16 cellular contexts compared by ENCODE assay signal in the genomic region with DNA sequence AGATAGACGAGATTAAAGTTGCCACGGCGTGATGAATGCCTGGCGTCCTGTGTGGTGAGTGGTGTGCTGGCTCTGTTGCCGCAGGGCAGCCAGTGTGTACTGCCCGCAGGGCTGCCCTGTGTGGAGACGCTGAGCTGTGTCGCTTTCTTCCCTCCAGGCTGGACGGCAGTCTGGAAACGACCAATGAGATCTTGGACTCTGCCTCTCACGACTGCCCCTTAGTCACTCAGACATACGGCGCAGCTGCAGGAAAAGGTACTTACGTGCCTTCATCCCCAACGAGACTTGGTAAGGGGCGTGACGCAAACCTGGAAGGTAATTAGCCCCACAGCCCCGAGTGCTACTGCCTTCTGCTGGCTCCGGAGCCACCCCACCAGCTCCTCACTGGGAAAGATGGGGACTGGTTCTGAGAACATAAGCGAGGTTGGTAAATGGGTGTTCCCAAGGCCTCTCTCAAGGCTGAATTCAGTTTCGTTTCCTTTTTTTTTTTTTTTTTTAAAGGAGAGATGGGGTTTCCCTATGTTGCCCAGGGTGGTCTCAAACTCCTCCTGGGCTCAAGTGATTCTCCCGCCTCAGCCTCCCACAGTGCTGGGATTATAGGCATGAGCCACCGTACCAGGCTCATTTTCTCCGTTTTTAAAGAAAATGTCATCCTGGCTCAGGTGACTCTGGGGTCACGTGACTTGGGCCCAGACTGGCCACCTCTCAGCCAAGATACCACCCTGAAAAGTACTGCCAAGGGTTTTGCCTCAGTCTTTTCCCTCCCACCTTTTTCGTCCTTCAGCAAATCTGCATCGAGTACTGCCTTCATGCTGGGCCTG. TPM values are rescaled to one million over a fixed set of nuclear protein-coding genes. Genes with fewer than 3 reads are reported as not detected.
DNase-seq lines count a peak whose midpoint lies in the region; ATAC-seq, FAIRE-seq and TF ChIP-seq lines count a peak whose summit lies in the region.
"Had no signal": no experiment of that assay in that cellular context is flagged by ENCODE, and none has a peak within 500 bp of the region (broad histone marks: within the 10 kb centered on the region; RNA-seq: fewer than 3 reads in every experiment).

No MANE protein-coding gene starts in this region.

- no peaks in the 10 kb centered on the region for H3K9me1 ChIP-seq in K562 (ENCODE audit: control insufficient read depth, insufficient read depth, low read length)

- H3K9me3 ChIP-seq in K562 (replicated peaks; ENCODE audit: control insufficient read depth, insufficient read depth, low read depth, low read length) (no peaks in the 10 kb centered on the region), neuronal stem cell (replicated peaks in 1 of 2; ENCODE audit: control insufficient read depth in 2 of 2, insufficient read depth in 1 of 2, low read depth in 1 of 2, low read length in 2 of 2) (peaks cover 0 to 2% of the 10 kb centered on the region in 2 donors), Caco-2 (no peaks in the 10 kb centered on the region)

- peak overlapping the region; percentile 10 for H3K4ac ChIP-seq in neuronal stem cell (ENCODE audit: low read length)

- H2BK15ac ChIP-seq in neuronal stem cell (ENCODE audit: low read length) = no peak overlapping the region

- intact Hi-C loops in CD14-positive monocyte (cut with micrococcal nuclease) (no loop called here), K562 (cut with micrococcal nuclease) (no loop called here), Caco-2 (cut with micrococcal nuclease; ENCODE audit: unreplicated experiment) (no loop called here)
- intact Hi-C loops in activated naive CD4-positive, alpha-beta T cell treated with anti-CD3 and anti-CD28 coated beads for 36 hours (cut with micrococcal nuclease) = no loop called here

- H3K27ac Mint-ChIP-seq in CD14-positive monocyte = peak overlapping the region; percentile 37 to 79 (median 63)
- no peak overlapping the region for H3K27ac Mint-ChIP-seq in Caco-2 (ENCODE audit: unreplicated experiment)
- no peak overlapping the region for H3K27ac Mint-ChIP-seq in activated naive CD4-positive, alpha-beta T cell treated with anti-CD3 and anti-CD28 coated beads for 36 hours
- H3K27ac Mint-ChIP-seq: endodermal cell, T-helper 17 cell had no signal

- H2AFZ ChIP-seq in K562 (ENCODE audit: low read depth, low read length) (no peak overlapping the region), neuronal stem cell (ENCODE audit: low read length) (no peak overlapping the region)

- no peak overlapping the region for H3K14ac ChIP-seq in neuronal stem cell (ENCODE audit: low read length)

- no peaks in the 10 kb centered on the region for H3K27me3 Mint-ChIP-seq in CD14-positive monocyte (ENCODE audit: low read depth in 3 of 3)
- no peaks in the 10 kb centered on the region for H3K27me3 Mint-ChIP-seq in Caco-2 (ENCODE audit: insufficient read depth, unreplicated experiment)
- no peaks in the 10 kb centered on the region for H3K27me3 Mint-ChIP-seq in activated naive CD4-positive, alpha-beta T cell treated with anti-CD3 and anti-CD28 coated beads for 36 hours (ENCODE audit: low read depth)
- H3K27me3 Mint-ChIP-seq: T-helper 17 cell had no signal

- TF ChIP-seq POLR2A in K562 (conservative IDR thresholded peaks at IDR 0.05) = no peak

- H3K23ac ChIP-seq in neuronal stem cell (ENCODE audit: low read depth, low read length, poor library complexity) = no peak overlapping the region

- H4K20me1 ChIP-seq in K562 (replicated peaks; ENCODE audit: control insufficient read depth, insufficient read depth, low read length) = no peaks in the 10 kb centered on the region

- H3K36me3 ChIP-seq in K562 (ENCODE audit: control insufficient read depth, insufficient read depth, low read length) = peaks cover 57% of the 10 kb centered on the region; the same call in 2 of the 3 replicates
- peaks cover 46 to 83% of the 10 kb centered on the region in 2 donors for H3K36me3 ChIP-seq in neuronal stem cell (replicated peaks in 1 of 2; ENCODE audit: control insufficient read depth in 2 of 2, insufficient read depth in 2 of 2, low read length in 2 of 2)
- H3K36me3 ChIP-seq in Caco-2 (ENCODE audit: control insufficient read depth, insufficient read depth, low read length) = peaks cover 8% of the 10 kb centered on the region

- FAIRE-seq in GM19239 (lab: Jason Lieb, UNC) (peak; percentile 71), K562 (lab: Jason Lieb, UNC) (no peak)

- no peak overlapping the region for H3K18ac ChIP-seq in neuronal stem cell (ENCODE audit: low read length)

- H3K36me3 Mint-ChIP-seq in CD14-positive monocyte (peaks cover 83 to 84% of the 10 kb centered on the region in 2 donors), Caco-2 (ENCODE audit: insufficient read depth, unreplicated experiment) (peaks cover 64% of the 10 kb centered on the region)
- H3K36me3 Mint-ChIP-seq in activated naive CD4-positive, alpha-beta T cell treated with anti-CD3 and anti-CD28 coated beads for 36 hours (ENCODE audit: low read depth) = peaks cover 23% of the 10 kb centered on the region

- H3K79me2 ChIP-seq in K562 (ENCODE audit: control insufficient read depth, insufficient read depth, low read length) = no peaks in the 10 kb centered on the region

- H3K9ac ChIP-seq in K562 (ENCODE audit: insufficient read depth in 1 of 2, low read depth in 2 of 2, low read length in 2 of 2) = 0 out of 4 replicates have a peak overlapping the region, but pooled peaks of 1 of the 2 experiments have one; percentile 54
- no peak overlapping the region for H3K9ac ChIP-seq in neuronal stem cell (ENCODE audit: low read depth, low read length, poor library complexity)

- H3K27me3 ChIP-seq in K562 (ENCODE audit: control insufficient read depth in 2 of 2, insufficient read depth in 2 of 2, low read length in 2 of 2) (no peaks in the 10 kb centered on the region), neuronal stem cell (ENCODE audit: control insufficient read depth in 3 of 3, insufficient read depth in 3 of 3, low read depth in 1 of 3, low read length in 3 of 3) (no peaks in the 10 kb centered on the region), Caco-2 (replicated peaks; ENCODE audit: control insufficient read depth, insufficient read depth, low read length) (no peaks in the 10 kb centered on the region)

- no peaks in the 10 kb centered on the region; a peak in 1 of 5 replicates for H3K4me1 ChIP-seq in K562 (replicated peaks in 1 of 2; ENCODE audit: control insufficient read depth in 2 of 2, insufficient read depth in 2 of 2, low read length in 2 of 2)
- H3K4me1 ChIP-seq in neuronal stem cell (ENCODE audit: control insufficient read depth in 2 of 2, insufficient read depth in 1 of 2, low read depth in 1 of 2, low read length in 2 of 2) = peaks cover 0 to 4% of the 10 kb centered on the region in 2 donors
- no peaks in the 10 kb centered on the region; the same call in 1 of the 2 replicates for H3K4me1 ChIP-seq in Caco-2

- no peak overlapping the region for H2BK120ac ChIP-seq in neuronal stem cell (ENCODE audit: low read depth, low read length)

- BruUV-seq in K562 (replicated peaks; lab: Mats Ljungman, UMichigan) = no TSS peak
- no TSS peak for BruUV-seq in Caco-2 (replicated peaks; lab: Mats Ljungman, UMichigan)

- DNase-seq in CD14-positive monocyte (ENCODE audit: low spot score) (no peak), GM19239 (ENCODE audit: insufficient read length, low spot score) (no peak), K562 (ENCODE audit: extremely low read depth in 1 of 4, low spot score in 3 of 4) (no peak), neuronal stem cell (ENCODE audit: low spot score) (no peak), Caco-2 (no peak), SK-N-DZ (ENCODE audit: low spot score) (no peak)
- DNase-seq in activated naive CD4-positive, alpha-beta T cell treated with anti-CD3 and anti-CD28 coated beads for 36 hours = no peak
- DNase-seq: activated effector memory CD4-positive, alpha-beta T cell treated with Interleukin-2 at 50 U/mL for 16 hours; cerebellar nuclear complex; endodermal cell; hypothalamus; kidney glomerular epithelial cell; NCI-H1417 treated with DMSO at 0.1 percent for 48 hours; stimulated activated CD4-positive, alpha-beta T cell treated with anti-CD3 and anti-CD28 coated beads, Interleukin-1b, Interleukin-23, amount 100 ng/mL, for 48 hours; T-helper 17 cell had no signal

- 90% methylated on average over 25 of the region's 27 CpGs for WGBS in K562 (ENCODE audit: insufficient coverage, low coverage, missing lambda C conversion rate)
- no CpG with 5 or more reads among the region's 27 CpGs for WGBS in neuronal stem cell (ENCODE audit: extremely low coverage in 2 of 2, insufficient read length in 2 of 2, insufficient replicate concordance in 1 of 2), 2 donors

- POLR2A ChIA-PET in K562 (lab: Yijun Ruan, JAX) = no interaction called here
- POLR2A ChIA-PET in Caco-2 (lab: Charles Lee) = no interaction called here

- H2BK5ac ChIP-seq in neuronal stem cell (ENCODE audit: low read length) = no peak overlapping the region

- H2AK5ac ChIP-seq in neuronal stem cell (ENCODE audit: low read depth, low read length) = peak overlapping the region; percentile 70

- CTCF ChIA-PET in K562 (lab: Yijun Ruan, JAX; ENCODE audit: low intra/inter-chr PET ratio) (no interaction called here), Caco-2 (lab: Charles Lee) (no interaction called here)
- CTCF ChIA-PET in activated naive CD4-positive, alpha-beta T cell treated with anti-CD3 and anti-CD28 coated beads for 36 hours (lab: Charles Lee) = no interaction called here

- no peak for TF ChIP-seq RAD21 in K562 (CRISPR knock-in tag; conservative IDR thresholded peaks at IDR 0.05 in 1 of 2, IDR thresholded peaks at IDR 0.05 in 1 of 2)

- H3K4me2 ChIP-seq in K562 (ENCODE audit: insufficient read depth, low read length) (no peak overlapping the region), neuronal stem cell (ENCODE audit: insufficient read depth, low read length, poor library complexity, severe bottlenecking) (no peak overlapping the region)

- H4K8ac ChIP-seq in neuronal stem cell (ENCODE audit: low read depth, low read length) = no peak overlapping the region

- no peak overlapping the region for H4K91ac ChIP-seq in neuronal stem cell (ENCODE audit: low read depth, low read length, poor library complexity)

- TF ChIP-seq CTCF in CD14-positive monocyte (IDR thresholded peaks at IDR 0.05) = no peak
- TF ChIP-seq CTCF in K562 (IDR thresholded peaks at IDR 0.05 in 2 of 3, conservative IDR thresholded peaks at IDR 0.05 in 1 of 3; ENCODE audit: insufficient read depth in 2 of 3, low read depth in 1 of 3, low read length in 3 of 3) = no peak
- no peak for TF ChIP-seq CTCF in Caco-2 (IDR thresholded peaks at IDR 0.05; ENCODE audit: insufficient read depth in 1 of 2, low read depth in 1 of 2, low read length in 1 of 2, severe bottlenecking in 1 of 2, unreplicated experiment in 1 of 2)

- ATAC-seq in K562 = no peak
- ATAC-seq: HCT116, T-helper 17 cell had no signal

- peaks cover 2% of the 10 kb centered on the region for H3K79me1 ChIP-seq in neuronal stem cell (ENCODE audit: low read depth, low read length)

- no peak for TF ChIP-seq EP300 in K562 (IDR thresholded peaks at IDR 0.05; ENCODE audit: low read length)

- H3K4me3 Mint-ChIP-seq in CD14-positive monocyte (no peak overlapping the region), Caco-2 (ENCODE audit: unreplicated experiment) (no peak overlapping the region)
- no peak overlapping the region for H3K4me3 Mint-ChIP-seq in activated naive CD4-positive, alpha-beta T cell treated with anti-CD3 and anti-CD28 coated beads for 36 hours
- H3K4me3 Mint-ChIP-seq: endodermal cell, T-helper 17 cell had no signal

- H3K9me3 Mint-ChIP-seq in CD14-positive monocyte (peaks cover 0 to 2% (median 0%) of the 10 kb centered on the region in 7 donors), Caco-2 (ENCODE audit: unreplicated experiment) (no peaks in the 10 kb centered on the region)
- no peaks in the 10 kb centered on the region for H3K9me3 Mint-ChIP-seq in activated naive CD4-positive, alpha-beta T cell treated with anti-CD3 and anti-CD28 coated beads for 36 hours
- H3K9me3 Mint-ChIP-seq: endodermal cell had no signal

- in situ Hi-C loops in K562 (cut with MboI) = no loop called here

- H3K27ac ChIP-seq in K562 (ENCODE audit: extremely low read depth, low read depth, low read length) = no peak overlapping the region
- H3K27ac ChIP-seq in neuronal stem cell (replicated peaks; ENCODE audit: low read length) = no peak overlapping the region

- H3K4me3 ChIP-seq in K562 (no peak overlapping the region), neuronal stem cell (ENCODE audit: low read length in 2 of 2) (no peak overlapping the region), Caco-2 (ENCODE audit: low read depth, low read length) (no peak overlapping the region)

- H3K4me1 Mint-ChIP-seq in CD14-positive monocyte = peaks cover 40% of the 10 kb centered on the region
- H3K4me1 Mint-ChIP-seq in Caco-2 (ENCODE audit: low read depth, unreplicated experiment) = no peaks in the 10 kb centered on the region
- peaks cover 14% of the 10 kb centered on the region for H3K4me1 Mint-ChIP-seq in activated naive CD4-positive, alpha-beta T cell treated with anti-CD3 and anti-CD28 coated beads for 36 hours (ENCODE audit: low read depth)
- H3K4me1 Mint-ChIP-seq: T-helper 17 cell had no signal

- no peak overlapping the region for H2BK12ac ChIP-seq in neuronal stem cell (ENCODE audit: low read length)

RNA-seq across cellular contexts. Expression of gene WIPI2, which starts 39.6 kb away (rescaled TPM):
- polyA plus RNA-seq in CD14-positive monocyte (10 to 100 TPM; 62.8 to 65.9 TPM), K562 (2011; rRNA removed) (91.6 and 92.9 TPM in 2 replicates), K562 (2014; fragmentation: Illumina TruSeq; extraction: Trizol) (53.2 and 54.7 TPM in 2 replicates), K562 (2014; fragmentation: Nextera tagmentation; extraction: Ambion mirVana) (1 to 10 TPM; 7.9 to 8.0 TPM), K562 (2014; rRNA removed) (56.2 and 60.8 TPM in 2 replicates)
- total RNA-seq in K562 (2011; cell fraction: chromatin; rRNA removed; ENCODE audit: low replicate concordance) = 86.3 and 128 TPM in 2 replicates
- total RNA-seq in K562 (2011; cell fraction: nucleolus; rRNA removed) = 52.8 and 55.0 TPM in 2 replicates
- 72.4 and 86.7 TPM in 2 replicates for total RNA-seq in K562 (2011; cell fraction: nucleoplasm; rRNA removed)
- total RNA-seq in K562 (2014; rRNA removed) (40.0 and 41.1 TPM in 2 replicates), K562 (2014; rRNA removed; fragmentation: Illumina TruSeq; extraction: Trizol) (33.9 and 39.1 TPM in 2 replicates), K562 (2015; rRNA removed; fragmentation: Illumina TruSeq; extraction: Trizol) (31.7 and 35.1 TPM in 2 replicates), K562 (2021) (55.0 and 59.4 TPM in 2 replicates), Caco-2 (2022) (70.3 and 81.6 TPM in 2 replicates)
- polyA plus RNA-seq in K562 (2011; cell fraction: cytosol; rRNA removed) = 66.6 and 81.7 TPM in 2 replicates
- polyA plus RNA-seq in K562 (2011; cell fraction: nucleus; rRNA removed) = 67.1 and 70.4 TPM in 2 replicates
- 39.4 and 51.1 TPM in 2 replicates for polyA plus RNA-seq in K562 (2012)
- 69.6 and 84.3 TPM in 2 replicates for polyA minus RNA-seq in K562 (2011; rRNA and poly(A)+ RNA removed)
- polyA minus RNA-seq in K562 (2011; cell fraction: cytosol; rRNA and poly(A)+ RNA removed) = 45.9 and 52.1 TPM in 2 replicates
- polyA minus RNA-seq in K562 (2011; cell fraction: nucleus; rRNA and poly(A)+ RNA removed) = 21.1 and 32.7 TPM in 2 replicates
- polyA plus RNA-seq in neuronal stem cell (2013, experiment 1 of 2) = 94.0 TPM
- 102 TPM for polyA plus RNA-seq in neuronal stem cell (2013, experiment 2 of 2)
- total RNA-seq in activated naive CD4-positive, alpha-beta T cell treated with anti-CD3 and anti-CD28 coated beads for 36 hours = 10 to 100 TPM; 42.6 to 45.1 TPM
- 40.7 and 41.5 TPM in 2 replicates for polyA plus RNA-seq in SK-N-DZ (2014; cell fraction: cytosol; rRNA removed)
- polyA plus RNA-seq in SK-N-DZ (2014; cell fraction: nucleus; rRNA removed) = 31.1 and 33.3 TPM in 2 replicates

RNA-seq across cellular contexts. Expression of gene SLC29A4, which starts 53.1 kb away (rescaled TPM):
- polyA plus RNA-seq in CD14-positive monocyte (under 1 TPM; 0.21 to 0.26 TPM), K562 (2011; rRNA removed) (1.1 and 1.2 TPM in 2 replicates), K562 (2014; fragmentation: Illumina TruSeq; extraction: Trizol) (0.37 and 1.1 TPM in 2 replicates), K562 (2014; fragmentation: Nextera tagmentation; extraction: Ambion mirVana) (under 1 TPM; 0.01 to 0.03 TPM), K562 (2014; rRNA removed) (0.82 and 1.2 TPM in 2 replicates)
- total RNA-seq in K562 (2011; cell fraction: chromatin; rRNA removed; ENCODE audit: low replicate concordance) = 2.7 and 9.3 TPM in 2 replicates
- total RNA-seq in K562 (2011; cell fraction: nucleolus; rRNA removed) = 2.4 and 3.3 TPM in 2 replicates
- total RNA-seq in K562 (2011; cell fraction: nucleoplasm; rRNA removed) = 3.4 and 3.6 TPM in 2 replicates
- total RNA-seq in K562 (2014; rRNA removed) (0.77 and 2.3 TPM in 2 replicates), K562 (2014; rRNA removed; fragmentation: Illumina TruSeq; extraction: Trizol) (0.03 and 0.29 TPM in 2 replicates), K562 (2015; rRNA removed; fragmentation: Illumina TruSeq; extraction: Trizol) (0.14 and 0.19 TPM in 2 replicates), K562 (2021) (1.2 and 1.4 TPM in 2 replicates), Caco-2 (2022) (34.6 and 38.4 TPM in 2 replicates)
- polyA plus RNA-seq in K562 (2011; cell fraction: cytosol; rRNA removed) = 0.80 and 4.7 TPM in 2 replicates
- polyA plus RNA-seq in K562 (2011; cell fraction: nucleus; rRNA removed) = 1.7 and 4.8 TPM in 2 replicates
- 0.60 and 0.78 TPM in 2 replicates for polyA plus RNA-seq in K562 (2012)
- polyA minus RNA-seq in K562 (2011; rRNA and poly(A)+ RNA removed) = 0.36 and 2.3 TPM in 2 replicates
- polyA minus RNA-seq in K562 (2011; cell fraction: cytosol; rRNA and poly(A)+ RNA removed) = 0.86 and 4.1 TPM in 2 replicates
- 0.44 and 0.54 TPM in 2 replicates for polyA minus RNA-seq in K562 (2011; cell fraction: nucleus; rRNA and poly(A)+ RNA removed)
- 29.0 TPM for polyA plus RNA-seq in neuronal stem cell (2013, experiment 1 of 2)
- 28.9 TPM for polyA plus RNA-seq in neuronal stem cell (2013, experiment 2 of 2)
- under 1 TPM; 0.24 to 0.42 TPM for total RNA-seq in activated naive CD4-positive, alpha-beta T cell treated with anti-CD3 and anti-CD28 coated beads for 36 hours
- 58.0 and 61.8 TPM in 2 replicates for polyA plus RNA-seq in SK-N-DZ (2014; cell fraction: cytosol; rRNA removed)
- 73.5 and 79.6 TPM in 2 replicates for polyA plus RNA-seq in SK-N-DZ (2014; cell fraction: nucleus; rRNA removed)

Comparison
In these comparisons a context has a peak if more than half of its experiments do, and no peak if none do; other contexts are left out.
1. H3K27ac Mint-ChIP-seq: peak in CD14-positive monocyte (7 of 7); none in Caco-2 (single experiment) and activated naive CD4-positive, alpha-beta T cell treated with anti-CD3 and anti-CD28 coated beads for 36 hours (single experiment).